27 cellular contexts compared by ENCODE assay signal in genomic region chr10:86856156-86856555, GRCh38.
"Had no signal": no experiment of that assay in that cellular context is flagged by ENCODE, and none has a peak within 500 bp of the region (broad histone marks: within the 10 kb centered on the region; RNA-seq: fewer than 3 reads in every experiment).

No MANE protein-coding gene starts in this region.

- H3K9me3 ChIP-seq: MG63 had no signal

- H3K27ac ChIP-seq: SK-N-MC had no signal

- ATAC-seq: activated T-helper 17 cell treated with anti-CD3 and anti-CD28 coated beads, Interleukin-2, amount 50 U/mL, for 72 hours; T-cell had no signal

- DNase-seq: activated CD4-positive, alpha-beta memory T cell treated with anti-CD3 and anti-CD28 coated beads for 36 hours; activated CD4-positive, alpha-beta T cell treated with anti-CD3 and anti-CD28 coated beads, Interleukin-2, amount 10 ng/mL, durations not matched to agents 7 days and 5 days; activated CD4-positive, CD25-positive, alpha-beta regulatory T cell; activated gamma-delta T cell; activated naive CD4-positive, alpha-beta T cell treated with anti-CD3 and anti-CD28 coated beads for 36 hours; activated T-cell treated with anti-CD3 and anti-CD28 coated beads for 4 hours; activated T-cell treated with anti-CD3 and anti-CD28 coated beads, Interleukin-2, amount 50 U/mL, for 48 hours; amygdala; MG63; MV-4-11; NCI-H1092 treated with DMSO at 0.1 percent for 48 hours; NCI-H1417 treated with DMSO at 0.1 percent for 48 hours; NCI-H1694; NCI-H2029; NCI-H2107; NCI-H2171 treated with DMSO at 0.1 percent for 48 hours; NCI-H345; NCI-H510A; NCI-H526 treated with DMSO at 0.1 percent for 48 hours; NCI-H82; T-cell; T-helper 2 cell; T1000 had no signal

- H3K36me3 ChIP-seq: MG63 had no signal

- H3K4me3 ChIP-seq: MG63, SK-N-MC had no signal

- H3K27me3 ChIP-seq: MG63 had no signal

- FAIRE-seq: astrocyte, TTC549 had no signal
